In the genomic region with DNA sequence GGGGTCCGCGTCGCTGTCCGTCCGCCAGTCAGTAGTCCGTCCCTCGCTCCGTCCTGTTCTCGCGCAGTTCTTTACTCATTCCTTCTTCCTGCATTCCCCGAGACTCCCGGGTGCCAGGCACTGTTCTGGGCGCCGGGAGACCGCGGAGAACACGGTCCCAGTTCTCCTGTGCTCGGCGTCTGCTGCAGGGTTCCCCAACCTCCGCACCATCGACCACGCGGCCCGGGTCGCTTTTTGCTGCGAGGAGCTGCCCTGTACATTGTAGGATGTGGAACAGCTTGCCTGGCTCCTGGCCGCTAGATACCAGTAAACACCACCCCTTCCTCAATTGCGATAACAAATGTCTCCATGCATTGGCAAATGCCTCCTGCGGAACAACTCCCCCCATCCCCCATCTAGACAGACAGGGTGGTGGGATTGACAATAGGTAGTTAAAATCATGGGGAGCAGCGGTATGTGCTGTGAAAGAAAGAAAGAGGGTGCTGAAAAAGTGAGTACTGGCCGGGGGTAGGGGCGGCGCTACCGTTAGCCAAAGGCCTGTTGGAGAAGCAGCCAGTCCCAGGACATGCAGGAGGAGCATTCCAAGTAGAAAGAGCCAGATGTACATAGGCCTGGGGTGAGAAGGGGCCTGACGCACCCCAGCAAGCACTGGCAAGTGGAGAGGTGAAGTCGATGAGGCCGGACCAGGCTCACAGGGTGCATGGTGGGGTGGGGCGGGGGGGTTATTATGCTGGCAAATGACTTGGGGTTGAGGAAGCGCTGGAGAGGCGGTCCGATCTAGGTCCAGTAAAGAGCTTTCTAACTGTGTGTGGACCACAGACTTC, we compare ENCODE assay signal across 7 cellular contexts. TPM values are rescaled to one million over a fixed set of nuclear protein-coding genes. Genes with fewer than 3 reads are reported as not detected.
DNase-seq lines count a peak whose midpoint lies in the region; ATAC-seq and TF ChIP-seq lines count a peak whose summit lies in the region.

No MANE protein-coding gene starts in this region.

- WGBS in upper lobe of left lung, 2 donors: 9 to 11% methylated on average over 18 to 41 of the region's 41 CpGs

- no peaks in the 10 kb centered on the region for H3K9me3 ChIP-seq in upper lobe of left lung

- no peaks in the 10 kb centered on the region for H3K27me3 ChIP-seq in upper lobe of left lung

- no peak for ATAC-seq in upper lobe of left lung (ENCODE audit: low FRiP score in 2 of 2)

- TF ChIP-seq CTCF in GM12865 (IDR thresholded peaks at IDR 0.05; ENCODE audit: insufficient read depth, low read depth, low read length, missing control alignments): no peak
- no peak for TF ChIP-seq CTCF in cardiac fibroblast (IDR thresholded peaks at IDR 0.05; ENCODE audit: low read depth, low read length)
- no peak for TF ChIP-seq CTCF in upper lobe of left lung (IDR thresholded peaks at IDR 0.05)

- peak overlapping the region; percentile 83 to 93 (median 87) for H3K27ac ChIP-seq in upper lobe of left lung

- peaks cover 76 to 91% (median 83%) of the 10 kb centered on the region in 4 donors for H3K4me1 ChIP-seq in upper lobe of left lung

- DNase-seq in GM12865 (ENCODE audit: low read depth): peak; percentile 44
- DNase-seq in OCI-M1 (lab: John Stamatoyannopoulos, UW): peak; percentile 51
- DNase-seq in cardiac fibroblast (ENCODE audit: low read depth in 2 of 2): peak; percentile 63 to 76
- DNase-seq in lung microvascular endothelial cell (ENCODE audit: low read depth in 2 of 2): peak; percentile 53 to 61
- peak in 1 of 2 donors; percentile 86 for DNase-seq in upper lobe of left lung
- no peak for DNase-seq in occipital lobe (lab: John Stamatoyannopoulos, UW)
- DNase-seq in NCI-H526 (lab: John Stamatoyannopoulos, UW): no peak

- TF ChIP-seq EP300 in upper lobe of left lung (IDR thresholded peaks at IDR 0.05): no peak

- TF ChIP-seq POLR2A in upper lobe of left lung (IDR thresholded peaks at IDR 0.05): no peak

- H3K36me3 ChIP-seq in upper lobe of left lung: peaks cover 0 to 16% (median 3%) of the 10 kb centered on the region in 4 donors

- peak overlapping the region; percentile 81 for H3K4me3 ChIP-seq in GM12865 (ENCODE audit: low read depth, low read length)
- peak overlapping the region; percentile 88 for H3K4me3 ChIP-seq in cardiac fibroblast (replicated peaks in 1 of 2; ENCODE audit: low read depth in 2 of 2, low read length in 2 of 2)
- peak overlapping the region; percentile 75 to 96 (median 86) for H3K4me3 ChIP-seq in upper lobe of left lung

RNA-seq across cellular contexts. Expression of gene TRAF7, which starts 0.7 kb away (rescaled TPM):
- total RNA-seq in lung microvascular endothelial cell (60.8 and 63.9 TPM in 2 replicates), upper lobe of left lung (10 to 100 TPM; 34.6 to 72.6 (median 52.9) TPM), occipital lobe (35.6 TPM)

RNA-seq across cellular contexts. Expression of gene RAB26, which starts 7.8 kb away (rescaled TPM):
- 0.20 and 0.65 TPM in 2 replicates for total RNA-seq in lung microvascular endothelial cell
- total RNA-seq in upper lobe of left lung: 1 to 10 TPM in 1 of 6 donors, under 1 TPM in 3, not detected in 2; 0.30 to 6.8 (median 0.85) TPM
- 5.8 TPM for total RNA-seq in occipital lobe

RNA-seq across cellular contexts. Expression of gene PKD1, which starts 20.5 kb away (rescaled TPM):
- total RNA-seq in lung microvascular endothelial cell (18.5 and 31.5 TPM in 2 replicates), upper lobe of left lung (100 to 1,000 TPM in 3 of 6 donors, 10 to 100 TPM in 3; 75.4 to 567 (median 106) TPM), occipital lobe (70.3 TPM)

RNA-seq across cellular contexts. Expression of gene CASKIN1, which starts 40.2 kb away (rescaled TPM):
- total RNA-seq in lung microvascular endothelial cell: under 0.01 TPM in 2 replicates
- total RNA-seq in upper lobe of left lung: 1 to 10 TPM in 1 of 6 donors, under 1 TPM in 2, not detected in 3; 0.06 to 1.0 (median 0.15) TPM
- 23.6 TPM for total RNA-seq in occipital lobe

RNA-seq across cellular contexts. Expression of gene MLST8, which starts 49.0 kb away (rescaled TPM):
- total RNA-seq in lung microvascular endothelial cell (13.5 and 13.7 TPM in 2 replicates), upper lobe of left lung (10 to 100 TPM; 24.6 to 93.2 (median 47.7) TPM), occipital lobe (10.5 TPM)

Comparison
In these comparisons a context has a peak if more than half of its experiments do, and no peak if none do; other contexts are left out.
1. DNase-seq: peak in GM12865 (single experiment), OCI-M1 (single experiment), cardiac fibroblast (2 of 2) and lung microvascular endothelial cell (2 of 2); none in occipital lobe (single experiment) and NCI-H526 (0 of 2).
2. Peak in every context shown above with its lines, with median percentiles within 50 percentile points of each other: H3K4me3 ChIP-seq.